2 cellular contexts compared by ENCODE assay signal in genomic region chr4:13705521-13706035, GRCh38.
TF ChIP-seq lines count a peak whose summit lies in the region.

No MANE protein-coding gene starts in this region.

TF ChIP-seq in A549, 52 proteins besides CTCF, POLR2A, EP300 and RAD21 (continued from another document):
- no peak for TF ChIP-seq HMGXB4 (CRISPR knock-in tag; IDR thresholded peaks at IDR 0.05; ENCODE audit: borderline replicate concordance)

TF ChIP-seq in H1, 55 proteins besides CTCF, POLR2A, EP300 and RAD21 (continued from another document):
- TF ChIP-seq CHD1 (IDR thresholded peaks at IDR 0.05; ENCODE audit: low read depth, low read length) (no peak), TEAD4 (IDR thresholded peaks at IDR 0.05; ENCODE audit: low read depth, low read length) (no peak), BRCA1 (IDR thresholded peaks at IDR 0.05; ENCODE audit: low read depth, low read length) (no peak), CHD2 (IDR thresholded peaks at IDR 0.05; ENCODE audit: low read length) (no peak)
